ENCODE assay signal across 19 cellular contexts in the genomic region with DNA sequence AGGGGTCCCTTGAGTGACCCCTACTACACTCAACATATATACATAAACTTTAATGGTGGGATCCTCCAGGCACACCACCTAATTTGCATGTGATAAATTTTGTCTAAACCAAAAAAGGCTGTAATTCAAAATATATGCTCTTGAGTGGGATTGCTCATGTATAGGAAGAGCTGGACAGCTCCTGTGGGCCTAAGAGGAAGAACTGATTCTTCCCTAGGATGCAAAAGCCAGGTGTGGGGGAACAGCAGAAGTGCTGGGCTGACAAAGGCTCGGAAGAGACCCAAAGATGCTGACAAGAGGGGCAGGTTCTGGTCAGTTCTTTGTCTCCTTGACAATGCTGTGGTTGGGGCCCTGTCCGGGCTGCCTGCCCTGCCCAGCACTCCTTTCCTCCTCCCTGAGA. TPM values are rescaled to one million over a fixed set of nuclear protein-coding genes. Genes with fewer than 3 reads are reported as not detected.
"Had no signal": no experiment of that assay in that cellular context is flagged by ENCODE, and none has a peak within 500 bp of the region (broad histone marks: within the 10 kb centered on the region; RNA-seq: fewer than 3 reads in every experiment).

No MANE protein-coding gene starts in this region.

- H3K27ac ChIP-seq: adrenal gland, coronary artery, tibial artery had no signal

- DNase-seq: activated CD4-positive, alpha-beta memory T cell treated with anti-CD3 and anti-CD28 coated beads, Interleukin-2, amount 10 ng/mL, durations not matched to agents 7 days and 5 days; activated CD4-positive, alpha-beta T cell treated with anti-CD3 and anti-CD28 coated beads for 4 hours; activated effector memory CD4-positive, alpha-beta T cell treated with Interleukin-2 at 50 U/mL for 16 hours; activated naive CD4-positive, alpha-beta T cell treated with anti-CD3 and anti-CD28 coated beads, Interleukin-2, amount 50 U/mL, for 16 hours; activated T-cell treated with anti-CD3 and anti-CD28 coated beads, Interleukin-2, amount 50 U/mL, for 4 hours; adrenal gland; central memory CD4-positive, alpha-beta T cell; foreskin fibroblast; immature natural killer cell; midbrain; posterior cingulate gyrus; retina; stimulated activated CD4-positive, alpha-beta T cell treated with anti-CD3 and anti-CD28 coated beads, Interleukin-2, amount 100 ng/mL, for 48 hours; tibial artery had no signal

- H3K9me3 ChIP-seq: adrenal gland, esophagus muscularis mucosa, tibial artery had no signal

- H3K4me3 ChIP-seq: adrenal gland, coronary artery, esophagus muscularis mucosa, lung, tibial artery had no signal

- H3K36me3 ChIP-seq: adrenal gland, tibial artery had no signal

- H3K27me3 ChIP-seq: adrenal gland, tibial artery had no signal

- ATAC-seq: activated T-cell treated with anti-CD3 and anti-CD28 coated beads, Interleukin-2, amount 50 U/mL, for 4 hours; stimulated activated memory B cell treated with anti-CD40 and anti-IgM and Interleukin-4, amounts not matched to agents 10 μg/mL and 1 μg/mL and 100 μg/mL, for 72 hours; WTC11 had no signal

RNA-seq across cellular contexts. Expression of a gene that starts 43.9 kb away (rescaled TPM):
- total RNA-seq: activated CD4-positive, alpha-beta memory T cell treated with anti-CD3 and anti-CD28 coated beads, Interleukin-2, amount 10 ng/mL, durations not matched to agents 7 days and 5 days had no signal
